In the genomic region with DNA sequence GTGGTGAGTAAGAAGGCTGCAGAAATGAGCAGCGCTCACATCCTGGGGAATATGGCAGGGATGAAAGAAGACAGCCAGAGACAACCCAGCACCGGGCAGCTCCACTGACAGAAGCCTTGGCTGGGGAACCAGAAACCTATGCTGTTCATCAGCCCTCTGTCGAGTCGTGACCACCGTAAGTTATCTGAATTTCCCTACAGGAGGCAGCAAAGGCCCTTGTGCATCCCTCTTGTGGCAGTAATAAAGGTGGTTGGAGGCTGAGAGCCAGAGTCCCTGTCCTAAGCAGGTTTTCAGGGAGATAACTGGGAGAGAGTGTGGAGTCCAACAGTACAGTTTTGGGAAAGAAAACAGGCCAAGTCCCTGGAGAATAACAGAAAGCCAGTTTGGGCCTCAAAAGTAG, we compare ENCODE assay signal across 21 cellular contexts.
A peak's percentile ranks its signal among the peaks of the same experiment; 100 is the strongest.
DNase-seq lines count a peak whose midpoint lies in the region; ATAC-seq and TF ChIP-seq lines count a peak whose summit lies in the region.
"Had no signal": no experiment of that assay in that cellular context is flagged by ENCODE, and none has a peak within 500 bp of the region (broad histone marks: within the 10 kb centered on the region; RNA-seq: fewer than 3 reads in every experiment).

No MANE protein-coding gene starts in this region.

- TF ChIP-seq CTCF in A673 (conservative IDR thresholded peaks at IDR 0.05; ENCODE audit: low read depth, low read length) = no peak; the same call in 1 of the 2 replicates
- peak; percentile 39 for TF ChIP-seq CTCF in VCaP (conservative IDR thresholded peaks at IDR 0.05)
- TF ChIP-seq CTCF in CD8-positive, alpha-beta T cell (IDR thresholded peaks at IDR 0.05) = no peak

- H3K36me3 Mint-ChIP-seq in CD8-positive, alpha-beta T cell = no peaks in the 10 kb centered on the region

- H3K4me3 ChIP-seq in A673 (ENCODE audit: low read depth, low read length, poor library complexity, severe bottlenecking) = no peak overlapping the region
- H3K4me3 ChIP-seq in CD8-positive, alpha-beta T cell (ENCODE audit: low read depth, low read length) = no peak overlapping the region
- H3K4me3 ChIP-seq: BLaER1, breast epithelium, heart right ventricle, lower lobe of right lung had no signal

- peaks cover 17% of the 10 kb centered on the region for H3K9me3 Mint-ChIP-seq in CD8-positive, alpha-beta T cell

- intact Hi-C loops in A673 (cut with micrococcal nuclease; ENCODE audit: unreplicated experiment) = no loop called here
- intact Hi-C loops in CD8-positive, alpha-beta T cell (cut with DNase I, micrococcal nuclease) = no loop called here

- H3K27ac ChIP-seq in A673 (ENCODE audit: low read depth, low read length, poor library complexity, severe bottlenecking) (no peak overlapping the region), VCaP (no peak overlapping the region)
- no peak overlapping the region for H3K27ac ChIP-seq in CD8-positive, alpha-beta T cell (ENCODE audit: low read depth, low read length)
- H3K27ac ChIP-seq: BLaER1, breast epithelium, heart right ventricle, lower lobe of right lung had no signal

- no peaks in the 10 kb centered on the region for H3K36me3 ChIP-seq in A673 (ENCODE audit: insufficient read depth, low read length, poor library complexity, severe bottlenecking)
- no peaks in the 10 kb centered on the region for H3K36me3 ChIP-seq in CD8-positive, alpha-beta T cell (ENCODE audit: insufficient read depth, low read length)
- H3K36me3 ChIP-seq: BLaER1, breast epithelium, heart right ventricle, lower lobe of right lung had no signal

- CTCF ChIA-PET in A673 (lab: Charles Lee) = no interaction called here
- CTCF ChIA-PET in CD8-positive, alpha-beta T cell (lab: Charles Lee) = no interaction called here

- H3K27me3 Mint-ChIP-seq in CD8-positive, alpha-beta T cell (ENCODE audit: low read depth) = peaks cover 3% of the 10 kb centered on the region
- H3K27me3 Mint-ChIP-seq: activated naive CD8-positive, alpha-beta T cell treated with anti-CD3 and anti-CD28 coated beads, Interleukin-2, amount 50 U/mL, for 24 hours had no signal

- H3K9me3 ChIP-seq in A673 (ENCODE audit: low read depth, low read length, poor library complexity, severe bottlenecking) = peaks cover 13% of the 10 kb centered on the region
- H3K9me3 ChIP-seq in CD8-positive, alpha-beta T cell (ENCODE audit: low read length) = peaks cover 5% of the 10 kb centered on the region

- no peak for ATAC-seq in CD8-positive, alpha-beta T cell
- ATAC-seq: activated naive CD8-positive, alpha-beta T cell treated with anti-CD3 and anti-CD28 coated beads, Interleukin-2, amount 50 U/mL, for 24 hours; heart right ventricle; lower lobe of right lung had no signal

- POLR2A ChIA-PET in A673 (lab: Charles Lee; ENCODE audit: low non-redundant PET) = no interaction called here
- POLR2A ChIA-PET in CD8-positive, alpha-beta T cell (lab: Charles Lee) = no interaction called here

- no peaks in the 10 kb centered on the region for H3K4me1 ChIP-seq in A673 (ENCODE audit: insufficient read depth, low read length, poor library complexity, severe bottlenecking)
- no peaks in the 10 kb centered on the region for H3K4me1 ChIP-seq in CD8-positive, alpha-beta T cell (ENCODE audit: insufficient read depth, low read length)
- H3K4me1 ChIP-seq: BLaER1, breast epithelium, lower lobe of right lung had no signal

- H3K27ac Mint-ChIP-seq in CD8-positive, alpha-beta T cell = no peak overlapping the region
- H3K27ac Mint-ChIP-seq: activated naive CD8-positive, alpha-beta T cell treated with anti-CD3 and anti-CD28 coated beads, Interleukin-2, amount 50 U/mL, for 24 hours had no signal

- BruUV-seq in A673 (replicated peaks; lab: Mats Ljungman, UMichigan) = no TSS peak

- H3K27me3 ChIP-seq in A673 (replicated peaks; ENCODE audit: insufficient read depth, low read depth, low read length, poor library complexity) = no peaks in the 10 kb centered on the region
- H3K27me3 ChIP-seq in CD8-positive, alpha-beta T cell (ENCODE audit: insufficient read depth, low read length) = no peaks in the 10 kb centered on the region
- H3K27me3 ChIP-seq: BLaER1, breast epithelium, heart right ventricle had no signal

- H3K4me1 Mint-ChIP-seq in CD8-positive, alpha-beta T cell (ENCODE audit: low read depth) = no peaks in the 10 kb centered on the region
- H3K4me1 Mint-ChIP-seq: activated naive CD8-positive, alpha-beta T cell treated with anti-CD3 and anti-CD28 coated beads, Interleukin-2, amount 50 U/mL, for 24 hours had no signal

- no peak overlapping the region for H3K4me3 Mint-ChIP-seq in CD8-positive, alpha-beta T cell
- H3K4me3 Mint-ChIP-seq: activated naive CD8-positive, alpha-beta T cell treated with anti-CD3 and anti-CD28 coated beads, Interleukin-2, amount 50 U/mL, for 24 hours had no signal

- DNase-seq in A673 (ENCODE audit: low spot score) = peak; percentile 15
- DNase-seq in HT-29 (ENCODE audit: low spot score) = peak; percentile 31
- peak; percentile 15 for DNase-seq in iPS-NIHi11 (ENCODE audit: low spot score)
- DNase-seq in HPDE6-E6E7 (ENCODE audit: extremely low spot score) = no peak
- DNase-seq in CD8-positive, alpha-beta T cell = no peak
- no peak for DNase-seq in RKO (ENCODE audit: low spot score)
- no peak for DNase-seq in OCI-M1 (lab: John Stamatoyannopoulos, UW)
- DNase-seq: activated CD4-positive, alpha-beta T cell treated with anti-CD3 and anti-CD28 coated beads, Interleukin-2, amount 50 U/mL, for 4 hours; activated effector memory CD4-positive, alpha-beta T cell treated with Interleukin-2 at 50 U/mL for 16 hours; activated naive CD8-positive, alpha-beta T cell treated with anti-CD3 and anti-CD28 coated beads, Interleukin-2, amount 50 U/mL, for 24 hours; GF-D8; heart right ventricle; lower lobe of right lung; NCI-H1417; occipital lobe; SHP77 treated with DMSO at 0.1 percent for 48 hours; stimulated activated CD4-positive, alpha-beta T cell treated with anti-CD3 and anti-CD28 coated beads, Interleukin-4, amount 100 ng/mL, for 4 hours; T-helper 1 cell had no signal

Comparison
In these comparisons a context has a peak if more than half of its experiments do, and no peak if none do; other contexts are left out.
1. DNase-seq: peak in A673 (single experiment), HT-29 (single experiment) and iPS-NIHi11 (single experiment); none in HPDE6-E6E7 (single experiment), CD8-positive, alpha-beta T cell (0 of 7), RKO (single experiment) and OCI-M1 (single experiment).